In the genomic region with DNA sequence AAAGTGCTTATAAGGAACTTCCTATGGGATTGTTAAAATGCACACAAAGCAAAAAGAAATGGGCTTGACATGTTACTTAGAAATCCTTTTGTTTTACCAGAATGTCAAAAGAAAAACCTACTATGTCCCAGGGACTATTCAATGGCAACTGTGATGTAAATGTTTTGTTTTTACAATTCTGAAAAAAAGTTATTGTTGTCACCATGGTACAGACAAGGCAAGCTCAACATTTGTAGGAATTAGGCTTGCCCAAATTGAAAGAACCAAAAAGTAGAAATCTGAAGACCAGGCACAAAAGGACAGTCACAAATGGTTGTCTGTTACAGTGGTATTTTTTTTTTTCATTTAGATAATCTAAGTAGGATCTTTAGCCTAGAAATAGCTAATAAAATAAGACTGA, we compare ENCODE assay signal across 2 cellular contexts.
TF ChIP-seq lines count a peak whose summit lies in the region.

No MANE protein-coding gene starts in this region.

TF ChIP-seq in HCT116, 20 proteins besides CTCF, POLR2A, EP300 and RAD21 (continued from another document):
- TF ChIP-seq REST (IDR thresholded peaks at IDR 0.05; ENCODE audit: low read depth) (no peak), CBX3 (IDR thresholded peaks at IDR 0.05; ENCODE audit: low read depth) (no peak), YY1 (IDR thresholded peaks at IDR 0.05; ENCODE audit: extremely low read depth, insufficient replicate concordance, low read depth, low read length) (no peak), MAX (IDR thresholded peaks at IDR 0.05) (no peak), ZBTB33 (IDR thresholded peaks at IDR 0.05; ENCODE audit: extremely low read depth, insufficient replicate concordance, low read length) (no peak), EZH2 (IDR thresholded peaks at IDR 0.05) (no peak), ZFX (IDR thresholded peaks at IDR 0.05) (no peak), TCF7L2 (IDR thresholded peaks at IDR 0.05; ENCODE audit: borderline replicate concordance, extremely low read depth, insufficient read depth, insufficient read length) (no peak), JUND (IDR thresholded peaks at IDR 0.05) (no peak), EZH2phosphoT487 (IDR thresholded peaks at IDR 0.05; ENCODE audit: borderline replicate concordance) (no peak), SRF (IDR thresholded peaks at IDR 0.05; ENCODE audit: low read depth) (no peak), POLR2AphosphoS5 (IDR thresholded peaks at IDR 0.05; ENCODE audit: low read depth, low read length) (no peak), CEBPB (IDR thresholded peaks at IDR 0.05; ENCODE audit: low read depth) (no peak), EGR1 (IDR thresholded peaks at IDR 0.05; ENCODE audit: low read depth) (no peak), ZNF274 (IDR thresholded peaks at IDR 0.05; ENCODE audit: low read depth, low read length) (no peak), SP1 (IDR thresholded peaks at IDR 0.05; ENCODE audit: low read depth) (no peak)
- TF ChIP-seq, protein P1, sequence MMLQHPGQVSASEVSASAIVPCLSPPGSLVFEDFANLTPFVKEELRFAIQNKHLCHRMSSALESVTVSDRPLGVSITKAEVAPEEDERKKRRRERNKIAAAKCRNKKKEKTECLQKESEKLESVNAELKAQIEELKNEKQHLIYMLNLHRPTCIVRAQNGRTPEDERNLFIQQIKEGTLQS (IDR thresholded peaks at IDR 0.05): no peak

TF ChIP-seq in endothelial cell of umbilical vein, 7 proteins besides CTCF, POLR2A, EP300 and RAD21 (continued from another document):
- TF ChIP-seq EZH2 (IDR thresholded peaks at IDR 0.05; ENCODE audit: borderline replicate concordance, low read depth, low read length, severe bottlenecking) (no peak), GATA2 (IDR thresholded peaks at IDR 0.05; ENCODE audit: insufficient read depth, insufficient read length, low read depth, low read length) (no peak)
